In genomic region chr2:35391736-35392442, GRCh38 we compare ENCODE assay signal across 31 cellular contexts.
"Had no signal": no experiment of that assay in that cellular context is flagged by ENCODE, and none has a peak within 500 bp of the region (broad histone marks: within the 10 kb centered on the region; RNA-seq: fewer than 3 reads in every experiment).

No MANE protein-coding gene starts in this region.

- H3K4me1 ChIP-seq: adrenal gland, pancreas, prostate gland, tibial nerve had no signal

- H3K36me3 Mint-ChIP-seq: activated naive CD8-positive, alpha-beta T cell treated with anti-CD3 and anti-CD28 coated beads for 36 hours had no signal

- H3K4me2 ChIP-seq: smooth muscle cell had no signal

- H3K27me3 Mint-ChIP-seq: activated naive CD8-positive, alpha-beta T cell treated with anti-CD3 and anti-CD28 coated beads for 36 hours; effector memory CD8-positive, alpha-beta T cell; naive B cell had no signal

- H3K27me3 ChIP-seq: adrenal gland, brain microvascular endothelial cell, pancreas, tibial nerve had no signal

- DNase-seq: activated CD4-positive, alpha-beta T cell treated with anti-CD3 and anti-CD28 coated beads for 48 hours; activated CD4-positive, alpha-beta T cell treated with anti-CD3 and anti-CD28 coated beads, Interleukin-2, amount 50 U/mL, for 48 hours; activated CD8-positive, alpha-beta memory T cell treated with anti-CD3 and anti-CD28 coated beads for 24 hours; activated effector memory CD4-positive, alpha-beta T cell treated with Interleukin-2 at 50 U/mL for 16 hours; activated naive CD4-positive, alpha-beta T cell treated with anti-CD3 and anti-CD28 coated beads for 36 hours; activated naive CD8-positive, alpha-beta T cell treated with anti-CD3 and anti-CD28 coated beads for 36 hours; adrenal gland; brain microvascular endothelial cell; cortex of kidney; effector memory CD8-positive, alpha-beta T cell; erythroblast; head of caudate nucleus; hippocampal formation; left cardiac atrium; left ventricle myocardium superior; naive B cell; nephron progenitor cell; stimulated activated CD4-positive, alpha-beta T cell treated with anti-CD3 and anti-CD28 coated beads, Interleukin-15, amount 100 ng/mL, for 24 hours; stimulated activated CD4-positive, alpha-beta T cell treated with anti-CD3 and anti-CD28 coated beads, Interleukin-2, amount 100 ng/mL, for 24 hours; stimulated activated naive CD4-positive, alpha-beta T cell treated with Interleukin-2 at 50 U/mL for 16 hours; T-helper 9 cell; WERI-Rb-1 had no signal

- H3K36me3 ChIP-seq: adrenal gland, brain microvascular endothelial cell, pancreas, prostate gland, tibial nerve, WERI-Rb-1 had no signal

- H3K27ac Mint-ChIP-seq: activated naive CD4-positive, alpha-beta T cell treated with anti-CD3 and anti-CD28 coated beads for 36 hours; activated naive CD8-positive, alpha-beta T cell treated with anti-CD3 and anti-CD28 coated beads for 36 hours; effector memory CD8-positive, alpha-beta T cell; nephron progenitor cell had no signal

- H3K4me1 Mint-ChIP-seq: activated naive CD8-positive, alpha-beta T cell treated with anti-CD3 and anti-CD28 coated beads for 36 hours; naive B cell; nephron progenitor cell had no signal

- H3K4me3 ChIP-seq: adrenal gland, pancreas, prostate gland, smooth muscle cell, tibial nerve had no signal

- ATAC-seq: activated CD4-positive, CD25-positive, alpha-beta regulatory T cell treated with anti-CD3 and anti-CD28 coated beads, Interleukin-2, amount 50 U/mL, for 24 hours; effector memory CD8-positive, alpha-beta T cell; left cardiac atrium; left ventricle myocardium superior; pancreas had no signal

- FAIRE-seq: astrocyte, keratinocyte, pancreas, TTC549, urothelium cell line had no signal

- H3K9me3 ChIP-seq: adrenal gland, pancreas, prostate gland, tibial nerve had no signal

- H3K27ac ChIP-seq: adrenal gland, brain microvascular endothelial cell, pancreas, prostate gland, tibial nerve, WERI-Rb-1 had no signal

- H3K9me3 Mint-ChIP-seq: activated naive CD8-positive, alpha-beta T cell treated with anti-CD3 and anti-CD28 coated beads for 36 hours; nephron progenitor cell had no signal

- H3K4me3 Mint-ChIP-seq: activated naive CD4-positive, alpha-beta T cell treated with anti-CD3 and anti-CD28 coated beads for 36 hours; activated naive CD8-positive, alpha-beta T cell treated with anti-CD3 and anti-CD28 coated beads for 36 hours; effector memory CD8-positive, alpha-beta T cell; naive B cell; nephron progenitor cell had no signal
